ENCODE assay signal across 18 cellular contexts in the genomic region with DNA sequence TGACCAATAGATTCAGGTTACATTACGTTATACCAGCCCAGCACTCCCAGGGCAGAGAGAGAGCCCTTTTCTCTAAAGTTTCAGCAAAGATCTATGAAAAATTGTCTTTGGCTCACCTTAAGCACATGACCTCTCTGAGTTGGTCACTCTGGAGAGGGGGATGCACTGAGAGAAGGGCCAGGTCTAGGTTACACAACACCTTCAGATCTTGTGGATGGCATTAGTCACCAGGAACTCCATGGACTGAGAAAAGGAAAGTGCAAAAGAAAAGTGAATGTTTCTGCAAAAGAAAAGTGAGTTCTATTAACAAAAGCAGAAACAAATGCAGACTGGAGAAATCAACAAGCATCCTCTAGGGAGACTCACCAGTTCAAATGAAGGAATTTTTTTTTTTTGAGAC.
DNase-seq lines count a peak whose midpoint lies in the region; ATAC-seq and TF ChIP-seq lines count a peak whose summit lies in the region.
"Had no signal": no experiment of that assay in that cellular context is flagged by ENCODE, and none has a peak within 500 bp of the region (broad histone marks: within the 10 kb centered on the region; RNA-seq: fewer than 3 reads in every experiment).

No MANE protein-coding gene starts in this region.

- no peaks in the 10 kb centered on the region for H3K36me3 ChIP-seq in breast epithelium

- no peak overlapping the region for H3K27ac ChIP-seq in breast epithelium
- H3K27ac ChIP-seq: 22Rv1 had no signal

- POLR2A ChIA-PET in MCF 10A (lab: Yijun Ruan, JAX): no interaction called here

- intact Hi-C loops in MCF 10A (cut with micrococcal nuclease): loop anchor here (10.0 kb wide), 1 partner anchor 130 kb away; no protein-coding TSS in a partner anchor
- intact Hi-C loops in breast epithelium (cut with DNase I; ENCODE audit: low total_unique reads): no loop called here

- H3K4me3 ChIP-seq in breast epithelium: no peak overlapping the region
- no peak overlapping the region for H3K4me3 ChIP-seq in epithelial cell of esophagus (ENCODE audit: low read length)

- BruUV-seq in MCF 10A (replicated peaks; lab: Mats Ljungman, UMichigan): no TSS peak

- no peak for TF ChIP-seq POLR2A in breast epithelium (IDR thresholded peaks at IDR 0.05)

- peak; percentile 12 for ATAC-seq in left lobe of liver
- no peak for ATAC-seq in HG03571 (IDR thresholded peaks at IDR 0.05; ENCODE audit: unreplicated experiment)
- ATAC-seq in HG03135 (IDR thresholded peaks at IDR 0.05; ENCODE audit: unreplicated experiment): no peak
- ATAC-seq: Panc1, SK-N-SH treated with all-trans-retinoic acid at 6 μM for 48 hours had no signal

- H3K9me3 ChIP-seq in breast epithelium: no peaks in the 10 kb centered on the region

- H3K4me3 Mint-ChIP-seq in MCF 10A (ENCODE audit: unreplicated experiment) (no peak overlapping the region), glutamatergic neuron (ENCODE audit: unreplicated experiment) (no peak overlapping the region)

- TF ChIP-seq CTCF in MCF 10A (IDR thresholded peaks at IDR 0.05; ENCODE audit: unreplicated experiment) (no peak), breast epithelium (IDR thresholded peaks at IDR 0.05) (no peak), epithelial cell of esophagus (IDR thresholded peaks at IDR 0.05; ENCODE audit: insufficient read depth, low read depth, low read length, missing control alignments) (no peak), glutamatergic neuron (IDR thresholded peaks at IDR 0.05; ENCODE audit: partially characterized antibody, unreplicated experiment) (no peak)

- DNase-seq in MCF 10A (ENCODE audit: unreplicated experiment) (peak; percentile 55), breast epithelium (ENCODE audit: low spot score in 2 of 2) (no peak), epithelial cell of esophagus (ENCODE audit: low read depth) (peak; percentile 23), left lobe of liver (ENCODE audit: low spot score) (no peak), glutamatergic neuron (no peak), AG08396 (ENCODE audit: low spot score) (no peak)
- DNase-seq: C1 segment of cervical spinal cord, DMS53, Karpas-422, NCI-H2029, NCI-H510A, NCI-H82, SHP77 had no signal

- H3K27me3 Mint-ChIP-seq in MCF 10A (ENCODE audit: insufficient read depth, unreplicated experiment) (no peaks in the 10 kb centered on the region), glutamatergic neuron (ENCODE audit: unreplicated experiment) (no peaks in the 10 kb centered on the region)

- H3K9me3 Mint-ChIP-seq in MCF 10A (ENCODE audit: unreplicated experiment) (no peaks in the 10 kb centered on the region), glutamatergic neuron (ENCODE audit: unreplicated experiment) (no peaks in the 10 kb centered on the region)

- H3K4me1 ChIP-seq in breast epithelium: no peaks in the 10 kb centered on the region

- peak overlapping the region; percentile 68 for H3K27ac Mint-ChIP-seq in MCF 10A (ENCODE audit: low read depth, unreplicated experiment)
- no peak overlapping the region for H3K27ac Mint-ChIP-seq in glutamatergic neuron (ENCODE audit: unreplicated experiment)

- CTCF ChIA-PET in MCF 10A (lab: Yijun Ruan, JAX): no interaction called here

- no peaks in the 10 kb centered on the region for H3K36me3 Mint-ChIP-seq in MCF 10A (ENCODE audit: insufficient read depth, unreplicated experiment)
- H3K36me3 Mint-ChIP-seq in glutamatergic neuron (ENCODE audit: unreplicated experiment): peaks cover 11% of the 10 kb centered on the region

- H3K27me3 ChIP-seq in breast epithelium: no peaks in the 10 kb centered on the region

- H3K4me1 Mint-ChIP-seq in MCF 10A (ENCODE audit: insufficient read depth, unreplicated experiment): peaks cover 50% of the 10 kb centered on the region
- H3K4me1 Mint-ChIP-seq in glutamatergic neuron (ENCODE audit: low read depth, unreplicated experiment): peaks cover 12% of the 10 kb centered on the region

Comparison
In these comparisons a context has a peak if more than half of its experiments do, and no peak if none do; other contexts are left out.
1. DNase-seq: peak in MCF 10A (single experiment) and epithelial cell of esophagus (single experiment); none in breast epithelium (0 of 2), left lobe of liver (single experiment), glutamatergic neuron (single experiment) and AG08396 (single experiment).